Comparison of ENCODE assay signal across 11 cellular contexts in the genomic region with DNA sequence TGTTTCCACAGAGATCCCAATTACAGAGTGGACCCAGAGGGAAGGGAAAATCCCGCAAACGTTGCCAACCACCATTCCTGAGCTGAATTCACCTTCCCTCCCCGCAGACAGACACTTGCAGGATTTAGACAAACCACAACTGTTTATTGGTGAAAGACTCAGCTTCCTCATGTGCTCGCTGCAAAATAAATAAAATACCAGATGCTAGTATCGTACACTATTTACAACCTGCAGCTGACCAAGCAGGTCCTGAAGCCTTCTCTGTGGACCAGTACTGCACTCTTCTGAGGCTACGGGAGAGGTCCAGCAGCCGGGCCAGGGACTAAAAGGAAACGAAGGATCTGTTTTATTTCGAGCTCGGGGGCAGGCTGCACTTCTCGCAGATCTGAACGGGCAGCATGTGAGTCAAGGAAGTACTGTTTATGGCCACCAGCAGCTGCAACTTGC. TPM values are rescaled to one million over a fixed set of nuclear protein-coding genes. Genes with fewer than 3 reads are reported as not detected.
DNase-seq lines count a peak whose midpoint lies in the region; ATAC-seq and TF ChIP-seq lines count a peak whose summit lies in the region.
"Had no signal": no experiment of that assay in that cellular context is flagged by ENCODE, and none has a peak within 500 bp of the region (broad histone marks: within the 10 kb centered on the region; RNA-seq: fewer than 3 reads in every experiment).

No MANE protein-coding gene starts in this region.

- intact Hi-C loops in activated CD4-positive, alpha-beta T cell treated with anti-CD3 and anti-CD28 coated beads, Interleukin-2, amount 10 ng/mL, durations not matched to agents 24 days and 14 days (cut with micrococcal nuclease): loop anchor here (5.0 kb wide), 4 partner anchors 76 to 714 kb away; a partner anchor contains a TSS

- H3K4me3 ChIP-seq in iPS-18a (ENCODE audit: low read length): peak overlapping the region; percentile 11
- H3K4me3 ChIP-seq: SJSA1 had no signal

- H3K4me1 ChIP-seq in iPS-18a (ENCODE audit: control insufficient read depth, low read depth, low read length): peaks cover 13% of the 10 kb centered on the region

- H3K4me3 Mint-ChIP-seq in activated CD4-positive, alpha-beta T cell treated with anti-CD3 and anti-CD28 coated beads, Interleukin-2, amount 10 ng/mL, durations not matched to agents 24 days and 14 days: peak overlapping the region; percentile 86
- H3K4me3 Mint-ChIP-seq in stimulated activated memory B cell treated with anti-CD40 and anti-IgM and Interleukin-4, amounts not matched to agents 10 μg/mL and 1 μg/mL and 100 μg/mL, for 72 hours: peak overlapping the region; percentile 84

- H3K27ac Mint-ChIP-seq in activated CD4-positive, alpha-beta T cell treated with anti-CD3 and anti-CD28 coated beads, Interleukin-2, amount 10 ng/mL, durations not matched to agents 24 days and 14 days: no peak overlapping the region
- H3K27ac Mint-ChIP-seq in stimulated activated memory B cell treated with anti-CD40 and anti-IgM and Interleukin-4, amounts not matched to agents 10 μg/mL and 1 μg/mL and 100 μg/mL, for 72 hours: no peak overlapping the region

- no peak for TF ChIP-seq CTCF in VCaP (conservative IDR thresholded peaks at IDR 0.05)

- no peak for DNase-seq in activated CD4-positive, alpha-beta T cell treated with anti-CD3 and anti-CD28 coated beads, Interleukin-2, amount 10 ng/mL, durations not matched to agents 24 days and 14 days
- DNase-seq in activated CD4-positive, alpha-beta T cell treated with anti-CD3 and anti-CD28 coated beads, Interleukin-2, amount 50 U/mL, for 4 hours: no peak
- DNase-seq in inferior parietal cortex (ENCODE audit: extremely low spot score) (no peak), NCI-H2029 treated with DMSO at 0.1 percent for 48 hours (lab: John Stamatoyannopoulos, UW) (no peak)
- DNase-seq in activated naive CD4-positive, alpha-beta T cell treated with anti-CD3 and anti-CD28 coated beads, Interleukin-2, amount 50 U/mL, for 16 hours: no peak
- DNase-seq: AML-193 had no signal

- H3K27me3 ChIP-seq in iPS-18a (ENCODE audit: control insufficient read depth, insufficient read depth, low read length): peaks cover 100% of the 10 kb centered on the region
- H3K27me3 ChIP-seq: SJSA1 had no signal

- no peaks in the 10 kb centered on the region for H3K9me3 Mint-ChIP-seq in activated CD4-positive, alpha-beta T cell treated with anti-CD3 and anti-CD28 coated beads, Interleukin-2, amount 10 ng/mL, durations not matched to agents 24 days and 14 days
- H3K9me3 Mint-ChIP-seq in stimulated activated memory B cell treated with anti-CD40 and anti-IgM and Interleukin-4, amounts not matched to agents 10 μg/mL and 1 μg/mL and 100 μg/mL, for 72 hours: no peaks in the 10 kb centered on the region

- H3K4me1 Mint-ChIP-seq in activated CD4-positive, alpha-beta T cell treated with anti-CD3 and anti-CD28 coated beads, Interleukin-2, amount 10 ng/mL, durations not matched to agents 24 days and 14 days: peaks cover 41% of the 10 kb centered on the region
- peaks cover 44% of the 10 kb centered on the region for H3K4me1 Mint-ChIP-seq in stimulated activated memory B cell treated with anti-CD40 and anti-IgM and Interleukin-4, amounts not matched to agents 10 μg/mL and 1 μg/mL and 100 μg/mL, for 72 hours

- no peaks in the 10 kb centered on the region for H3K36me3 ChIP-seq in iPS-18a (ENCODE audit: control insufficient read depth, low read depth, low read length)
- H3K36me3 ChIP-seq: ascending aorta, SJSA1 had no signal

- H3K27me3 Mint-ChIP-seq in activated CD4-positive, alpha-beta T cell treated with anti-CD3 and anti-CD28 coated beads, Interleukin-2, amount 10 ng/mL, durations not matched to agents 24 days and 14 days: peaks cover 76% of the 10 kb centered on the region
- peaks cover 81% of the 10 kb centered on the region for H3K27me3 Mint-ChIP-seq in stimulated activated memory B cell treated with anti-CD40 and anti-IgM and Interleukin-4, amounts not matched to agents 10 μg/mL and 1 μg/mL and 100 μg/mL, for 72 hours

- H3K36me3 Mint-ChIP-seq in activated CD4-positive, alpha-beta T cell treated with anti-CD3 and anti-CD28 coated beads, Interleukin-2, amount 10 ng/mL, durations not matched to agents 24 days and 14 days (ENCODE audit: low read depth): peaks cover 2% of the 10 kb centered on the region
- no peaks in the 10 kb centered on the region for H3K36me3 Mint-ChIP-seq in stimulated activated memory B cell treated with anti-CD40 and anti-IgM and Interleukin-4, amounts not matched to agents 10 μg/mL and 1 μg/mL and 100 μg/mL, for 72 hours

- H3K9ac ChIP-seq in iPS-18a (ENCODE audit: low read length): no peak overlapping the region

- H3K27ac ChIP-seq in VCaP: peak overlapping the region; percentile 90
- H3K27ac ChIP-seq in iPS-18a (ENCODE audit: low read length): no peak overlapping the region
- H3K27ac ChIP-seq: ascending aorta, SJSA1 had no signal

- no peak for ATAC-seq in stimulated activated memory B cell treated with anti-CD40 and anti-IgM and Interleukin-4, amounts not matched to agents 10 μg/mL and 1 μg/mL and 100 μg/mL, for 72 hours

- no peaks in the 10 kb centered on the region for H3K9me3 ChIP-seq in iPS-18a (ENCODE audit: control insufficient read depth, low read depth, low read length)
- H3K9me3 ChIP-seq: ascending aorta, SJSA1 had no signal

RNA-seq across cellular contexts. Expression of a gene that starts 2.4 kb away (rescaled TPM):
- total RNA-seq in activated CD4-positive, alpha-beta T cell treated with anti-CD3 and anti-CD28 coated beads, Interleukin-2, amount 10 ng/mL, durations not matched to agents 24 days and 14 days: 0.26 TPM in 1 of 2 replicates, not detected in the other

RNA-seq across cellular contexts. Expression of a gene that starts 3.9 kb away (rescaled TPM):
- total RNA-seq in activated CD4-positive, alpha-beta T cell treated with anti-CD3 and anti-CD28 coated beads, Interleukin-2, amount 10 ng/mL, durations not matched to agents 24 days and 14 days: not detected in 2 replicates
- total RNA-seq: ascending aorta had no signal

RNA-seq across cellular contexts. Expression of a gene that starts 58.1 kb away (rescaled TPM):
- not detected in 2 replicates for total RNA-seq in activated CD4-positive, alpha-beta T cell treated with anti-CD3 and anti-CD28 coated beads, Interleukin-2, amount 10 ng/mL, durations not matched to agents 24 days and 14 days
- total RNA-seq: ascending aorta, SJSA1 had no signal
